1 cellular context compared by ENCODE assay signal in the genomic region with DNA sequence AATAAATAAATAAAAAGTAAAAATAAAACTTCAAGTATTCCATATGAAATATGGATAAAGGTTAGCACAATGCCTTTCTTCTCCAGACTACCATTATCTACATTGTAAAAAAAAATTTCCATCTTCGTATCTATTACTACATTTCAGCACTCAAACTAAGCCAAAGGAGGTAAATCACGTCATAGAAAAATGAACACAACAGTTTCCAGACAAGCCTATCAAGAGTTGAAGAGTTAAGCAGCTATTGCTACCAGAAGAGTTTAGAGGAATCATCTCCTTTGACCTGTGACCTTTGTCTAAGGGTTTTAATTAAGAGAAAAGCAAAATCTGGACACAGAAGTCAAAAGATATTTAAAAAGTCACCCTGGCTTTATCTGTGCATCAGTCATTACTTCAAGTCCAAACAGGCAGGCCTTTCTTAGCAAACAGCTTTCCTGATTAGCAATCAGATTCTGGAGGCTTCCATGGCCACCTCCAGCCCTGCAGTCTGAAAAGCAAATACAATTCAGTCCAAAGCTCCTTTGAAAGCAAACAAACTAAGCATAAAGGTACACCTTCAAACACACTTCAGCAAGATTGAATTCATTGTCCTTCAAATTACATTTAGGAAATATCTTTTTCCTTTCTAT.
TF ChIP-seq lines count a peak whose summit lies in the region.

No MANE protein-coding gene starts in this region.

TF ChIP-seq in HepG2, 621 proteins besides CTCF, POLR2A, EP300 and RAD21 (continued from another document and continues in another):
- TF ChIP-seq, protein P1, sequence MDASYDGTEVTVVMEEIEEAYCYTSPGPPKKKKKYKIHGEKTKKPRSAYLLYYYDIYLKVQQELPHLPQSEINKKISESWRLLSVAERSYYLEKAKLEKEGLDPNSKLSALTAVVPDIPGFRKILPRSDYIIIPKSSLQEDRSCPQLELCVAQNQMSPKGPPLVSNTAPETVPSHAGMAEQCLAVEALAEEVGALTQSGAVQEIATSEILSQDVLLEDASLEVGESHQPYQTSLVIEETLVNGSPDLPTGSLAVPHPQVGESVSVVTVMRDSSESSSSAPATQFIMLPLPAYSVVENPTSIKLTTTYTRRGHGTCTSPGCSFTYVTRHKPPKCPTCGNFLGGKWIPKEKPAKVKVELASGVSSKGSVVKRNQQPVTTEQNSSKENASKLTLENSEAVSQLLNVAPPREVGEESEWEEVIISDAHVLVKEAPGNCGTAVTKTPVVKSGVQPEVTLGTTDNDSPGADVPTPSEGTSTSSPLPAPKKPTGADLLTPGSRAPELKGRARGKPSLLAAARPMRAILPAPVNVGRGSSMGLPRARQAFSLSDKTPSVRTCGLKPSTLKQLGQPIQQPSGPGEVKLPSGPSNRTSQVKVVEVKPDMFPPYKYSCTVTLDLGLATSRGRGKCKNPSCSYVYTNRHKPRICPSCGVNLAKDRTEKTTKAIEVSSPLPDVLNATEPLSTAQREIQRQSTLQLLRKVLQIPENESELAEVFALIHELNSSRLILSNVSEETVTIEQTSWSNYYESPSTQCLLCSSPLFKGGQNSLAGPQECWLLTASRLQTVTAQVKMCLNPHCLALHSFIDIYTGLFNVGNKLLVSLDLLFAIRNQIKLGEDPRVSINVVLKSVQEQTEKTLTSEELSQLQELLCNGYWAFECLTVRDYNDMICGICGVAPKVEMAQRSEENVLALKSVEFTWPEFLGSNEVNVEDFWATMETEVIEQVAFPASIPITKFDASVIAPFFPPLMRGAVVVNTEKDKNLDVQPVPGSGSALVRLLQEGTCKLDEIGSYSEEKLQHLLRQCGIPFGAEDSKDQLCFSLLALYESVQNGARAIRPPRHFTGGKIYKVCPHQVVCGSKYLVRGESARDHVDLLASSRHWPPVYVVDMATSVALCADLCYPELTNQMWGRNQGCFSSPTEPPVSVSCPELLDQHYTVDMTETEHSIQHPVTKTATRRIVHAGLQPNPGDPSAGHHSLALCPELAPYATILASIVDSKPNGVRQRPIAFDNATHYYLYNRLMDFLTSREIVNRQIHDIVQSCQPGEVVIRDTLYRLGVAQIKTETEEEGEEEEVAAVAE (CRISPR knock-in tag; IDR thresholded peaks at IDR 0.05; ENCODE audit: borderline replicate concordance), result 0 out of 2 replicates have a peak, but pooled peaks have one; percentile 44
- TF ChIP-seq ZFP36 (IDR thresholded peaks at IDR 0.05; ENCODE audit: borderline replicate concordance, low read depth, low read length, partially characterized antibody) (no peak), ZNF746 (CRISPR knock-in tag; IDR thresholded peaks at IDR 0.05) (no peak), ZNF781 (CRISPR knock-in tag; IDR thresholded peaks at IDR 0.05; ENCODE audit: borderline replicate concordance, not compliant biosample characterization) (no peak), PHF5A (CRISPR knock-in tag; IDR thresholded peaks at IDR 0.05; ENCODE audit: low read depth, unreplicated experiment) (peak; percentile 45), ZMYM3 (CRISPR knock-in tag; IDR thresholded peaks at IDR 0.05) (no peak), MIER2 (CRISPR knock-in tag; IDR thresholded peaks at IDR 0.05) (peak; percentile 47; the same call in 1 of the 2 replicates), NFKBIZ (CRISPR knock-in tag; IDR thresholded peaks at IDR 0.05) (peak; percentile 79), DRAP1 (CRISPR knock-in tag; IDR thresholded peaks at IDR 0.05) (peak; percentile 40; the same call in 1 of the 2 replicates), RARA (CRISPR knock-in tag; IDR thresholded peaks at IDR 0.05) (peak; percentile 68), SOX13 (IDR thresholded peaks at IDR 0.05) (peak; percentile 78), SOX13 (CRISPR knock-in tag; conservative IDR thresholded peaks at IDR 0.05 in 1 of 2, IDR thresholded peaks at IDR 0.05 in 1 of 2) (peak in 1 of 2 experiments; percentile 93; a peak in 2 of 4 replicates), THAP11 (CRISPR knock-in tag; IDR thresholded peaks at IDR 0.05) (peak; percentile 48; the same call in 1 of the 2 replicates), REXO4 (CRISPR knock-in tag; IDR thresholded peaks at IDR 0.05; ENCODE audit: borderline replicate concordance) (no peak), ZHX2 (IDR thresholded peaks at IDR 0.05; ENCODE audit: low read depth) (no peak), ZHX2 (CRISPR knock-in tag; IDR thresholded peaks at IDR 0.05; ENCODE audit: borderline replicate concordance) (no peak), KLF11 (CRISPR knock-in tag; IDR thresholded peaks at IDR 0.05) (0 out of 2 replicates have a peak, but pooled peaks have one; percentile 20), FOXO1 (CRISPR knock-in tag; IDR thresholded peaks at IDR 0.05) (peak; percentile 77), MAZ (IDR thresholded peaks at IDR 0.05; ENCODE audit: borderline replicate concordance, low read depth, low read length) (no peak), MAZ (CRISPR knock-in tag; IDR thresholded peaks at IDR 0.05; ENCODE audit: low read depth) (no peak), SRSF1 (optimal IDR thresholded peaks at IDR 0.05; ENCODE audit: low read depth, low read length) (no peak), HHEX (CRISPR knock-in tag; IDR thresholded peaks at IDR 0.05) (peak; percentile 99), RNF2 (conservative IDR thresholded peaks at IDR 0.05; ENCODE audit: low read depth) (no peak), FIP1L1 (IDR thresholded peaks at IDR 0.05; ENCODE audit: borderline replicate concordance, insufficient read depth, low read depth, low read length) (no peak), GATA4 (IDR thresholded peaks at IDR 0.05; ENCODE audit: borderline replicate concordance, low read depth) (peak; percentile 98), ZNF512B (CRISPR knock-in tag; IDR thresholded peaks at IDR 0.05; ENCODE audit: borderline replicate concordance) (peak; percentile 74; the same call in 1 of the 2 replicates), ZNF10 (CRISPR knock-in tag; IDR thresholded peaks at IDR 0.05; ENCODE audit: borderline replicate concordance, low read depth) (no peak), EZH2 (conservative IDR thresholded peaks at IDR 0.05; ENCODE audit: low read depth, low read length) (no peak), CENPX (CRISPR knock-in tag; IDR thresholded peaks at IDR 0.05) (no peak), TBX2 (CRISPR knock-in tag; IDR thresholded peaks at IDR 0.05; ENCODE audit: borderline replicate concordance) (peak; percentile 95), MBD4 (IDR thresholded peaks at IDR 0.05; ENCODE audit: borderline replicate concordance, low read length) (peak; percentile 94; the same call in 1 of the 2 replicates), ASH2L (IDR thresholded peaks at IDR 0.05; ENCODE audit: insufficient read length, low read depth, low read length) (peak; percentile 77), SOX6 (IDR thresholded peaks at IDR 0.05) (no peak), SOX6 (CRISPR knock-in tag; IDR thresholded peaks at IDR 0.05) (peak; percentile 93), ERF (CRISPR knock-in tag; IDR thresholded peaks at IDR 0.05) (peak; percentile 80), ZNF292 (CRISPR knock-in tag; IDR thresholded peaks at IDR 0.05; ENCODE audit: borderline replicate concordance, low read depth) (peak; percentile 40; the same call in 1 of the 2 replicates), SP140L (CRISPR knock-in tag; IDR thresholded peaks at IDR 0.05; ENCODE audit: borderline replicate concordance) (0 out of 2 replicates have a peak, but pooled peaks have one; percentile 67), ZNF205 (CRISPR knock-in tag; IDR thresholded peaks at IDR 0.05) (peak; percentile 68; the same call in 1 of the 2 replicates), ESRRA (CRISPR knock-in tag; IDR thresholded peaks at IDR 0.05; ENCODE audit: low read depth) (peak; percentile 43; the same call in 1 of the 2 replicates), PPARG (CRISPR knock-in tag; conservative IDR thresholded peaks at IDR 0.05) (peak; percentile 55), NR2C2 (CRISPR knock-in tag; IDR thresholded peaks at IDR 0.05; ENCODE audit: borderline replicate concordance) (peak; percentile 72), ZEB1 (IDR thresholded peaks at IDR 0.05; ENCODE audit: insufficient replicate concordance, low read depth) (peak; percentile 62), NR2F6 (IDR thresholded peaks at IDR 0.05) (peak; percentile 95), NR2F6 (CRISPR knock-in tag; IDR thresholded peaks at IDR 0.05) (peak; percentile 78), HOXA5 (CRISPR knock-in tag; IDR thresholded peaks at IDR 0.05) (peak; percentile 59; the same call in 1 of the 2 replicates), ZSCAN9 (CRISPR knock-in tag; IDR thresholded peaks at IDR 0.05; ENCODE audit: borderline replicate concordance) (peak; percentile 63; the same call in 1 of the 2 replicates)
- TF ChIP-seq, protein P2, sequence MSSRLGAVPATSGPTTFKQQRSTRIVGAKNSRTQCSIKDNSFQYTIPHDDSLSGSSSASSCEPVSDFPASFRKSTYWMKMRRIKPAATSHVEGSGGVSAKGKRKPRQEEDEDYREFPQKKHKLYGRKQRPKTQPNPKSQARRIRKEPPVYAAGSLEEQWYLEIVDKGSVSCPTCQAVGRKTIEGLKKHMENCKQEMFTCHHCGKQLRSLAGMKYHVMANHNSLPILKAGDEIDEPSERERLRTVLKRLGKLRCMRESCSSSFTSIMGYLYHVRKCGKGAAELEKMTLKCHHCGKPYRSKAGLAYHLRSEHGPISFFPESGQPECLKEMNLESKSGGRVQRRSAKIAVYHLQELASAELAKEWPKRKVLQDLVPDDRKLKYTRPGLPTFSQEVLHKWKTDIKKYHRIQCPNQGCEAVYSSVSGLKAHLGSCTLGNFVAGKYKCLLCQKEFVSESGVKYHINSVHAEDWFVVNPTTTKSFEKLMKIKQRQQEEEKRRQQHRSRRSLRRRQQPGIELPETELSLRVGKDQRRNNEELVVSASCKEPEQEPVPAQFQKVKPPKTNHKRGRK (CRISPR knock-in tag; IDR thresholded peaks at IDR 0.05), result no peak
- TF ChIP-seq, protein P3, sequence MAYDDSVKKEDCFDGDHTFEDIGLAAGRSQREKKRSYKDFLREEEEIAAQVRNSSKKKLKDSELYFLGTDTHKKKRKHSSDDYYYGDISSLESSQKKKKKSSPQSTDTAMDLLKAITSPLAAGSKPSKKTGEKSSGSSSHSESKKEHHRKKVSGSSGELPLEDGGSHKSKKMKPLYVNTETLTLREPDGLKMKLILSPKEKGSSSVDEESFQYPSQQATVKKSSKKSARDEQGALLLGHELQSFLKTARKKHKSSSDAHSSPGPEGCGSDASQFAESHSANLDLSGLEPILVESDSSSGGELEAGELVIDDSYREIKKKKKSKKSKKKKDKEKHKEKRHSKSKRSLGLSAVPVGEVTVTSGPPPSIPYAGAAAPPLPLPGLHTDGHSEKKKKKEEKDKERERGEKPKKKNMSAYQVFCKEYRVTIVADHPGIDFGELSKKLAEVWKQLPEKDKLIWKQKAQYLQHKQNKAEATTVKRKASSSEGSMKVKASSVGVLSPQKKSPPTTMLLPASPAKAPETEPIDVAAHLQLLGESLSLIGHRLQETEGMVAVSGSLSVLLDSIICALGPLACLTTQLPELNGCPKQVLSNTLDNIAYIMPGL (CRISPR knock-in tag; IDR thresholded peaks at IDR 0.05; ENCODE audit: borderline replicate concordance in 1 of 2, low read depth in 1 of 2), result no peak
